In genomic region chr1:234479310-234479559, GRCh38 we compare ENCODE assay signal across 7 cellular contexts. TPM values are rescaled to one million over a fixed set of nuclear protein-coding genes. Genes with fewer than 3 reads are reported as not detected.
A peak's percentile ranks its signal among the peaks of the same experiment; 100 is the strongest.
DNase-seq lines count a peak whose midpoint lies in the region; ATAC-seq and TF ChIP-seq lines count a peak whose summit lies in the region.

No MANE protein-coding gene starts in this region.

- H3K4me3 ChIP-seq in iPS-18c (ENCODE audit: insufficient read depth, low read depth, low read length): peak overlapping the region; percentile 80; the same call in 1 of the 2 replicates
- H3K4me3 ChIP-seq in stomach: peak overlapping the region; percentile 76 to 95 (median 80)

- H3K36me3 ChIP-seq in stomach: no peaks in the 10 kb centered on the region

- no peak for TF ChIP-seq POLR2A in stomach (IDR thresholded peaks at IDR 0.05)

- peak overlapping the region; percentile 81 to 99 (median 97) for H3K27ac ChIP-seq in stomach

- ATAC-seq in GM18909 (IDR thresholded peaks at IDR 0.05; ENCODE audit: poor library complexity, unreplicated experiment): no peak

- POLR2A ChIA-PET in activated CD4-positive, alpha-beta memory T cell treated with anti-CD3 and anti-CD28 coated beads, Interleukin-2, amount 10 ng/mL, durations not matched to agents 7 days and 5 days (lab: Charles Lee): interaction anchor here (0.8 to 3.7 kb wide), 12 partner anchors 12 to 1026 kb away, joined by 3 to 21 read pairs (median 4); partner anchors contain the start of genes ARID4B, B3GALNT2, COA6 and GGPS1

- H3K36me3 Mint-ChIP-seq in HFFc6 (ENCODE audit: low read depth): no peaks in the 10 kb centered on the region
- peaks cover 4% of the 10 kb centered on the region for H3K36me3 Mint-ChIP-seq in activated CD4-positive, alpha-beta memory T cell treated with anti-CD3 and anti-CD28 coated beads, Interleukin-2, amount 10 ng/mL, durations not matched to agents 7 days and 5 days (ENCODE audit: low read depth)

- peaks cover 14 to 35% (median 18%) of the 10 kb centered on the region in 4 donors for H3K4me1 ChIP-seq in stomach

- TF ChIP-seq EP300 in stomach (IDR thresholded peaks at IDR 0.05): no peak

- peaks cover 2% of the 10 kb centered on the region for H3K27me3 Mint-ChIP-seq in HFFc6 (ENCODE audit: insufficient read depth)
- peaks cover 10% of the 10 kb centered on the region for H3K27me3 Mint-ChIP-seq in activated CD4-positive, alpha-beta memory T cell treated with anti-CD3 and anti-CD28 coated beads, Interleukin-2, amount 10 ng/mL, durations not matched to agents 7 days and 5 days

- intact Hi-C loops in stomach (cut with DNase I; ENCODE audit: low total_unique reads): no loop called here

- TF ChIP-seq CTCF in HFFc6 (IDR thresholded peaks at IDR 0.05): no peak
- no peak for TF ChIP-seq CTCF in stomach (IDR thresholded peaks at IDR 0.05)

- CTCF ChIA-PET in activated CD4-positive, alpha-beta memory T cell treated with anti-CD3 and anti-CD28 coated beads, Interleukin-2, amount 10 ng/mL, durations not matched to agents 7 days and 5 days (lab: Charles Lee): interaction anchor here (1.1 to 1.4 kb wide), 2 partner anchors 152 to 938 kb away, joined by 3 read pairs; no protein-coding TSS in a partner anchor

- no peaks in the 10 kb centered on the region for H3K27me3 ChIP-seq in stomach

- H3K9me3 ChIP-seq in iPS-18c (ENCODE audit: control insufficient read depth, insufficient read depth, low read length): no peaks in the 10 kb centered on the region
- no peaks in the 10 kb centered on the region for H3K9me3 ChIP-seq in stomach

- peak overlapping the region; percentile 69 for H3K4me3 Mint-ChIP-seq in HFFc6
- H3K4me3 Mint-ChIP-seq in activated CD4-positive, alpha-beta memory T cell treated with anti-CD3 and anti-CD28 coated beads, Interleukin-2, amount 10 ng/mL, durations not matched to agents 7 days and 5 days: peak overlapping the region; percentile 61

- H3K27ac Mint-ChIP-seq in HFFc6: no peak overlapping the region
- H3K27ac Mint-ChIP-seq in activated CD4-positive, alpha-beta memory T cell treated with anti-CD3 and anti-CD28 coated beads, Interleukin-2, amount 10 ng/mL, durations not matched to agents 7 days and 5 days: no peak overlapping the region

- peaks cover 30% of the 10 kb centered on the region for H3K4me1 Mint-ChIP-seq in HFFc6 (ENCODE audit: low read depth)
- H3K4me1 Mint-ChIP-seq in activated CD4-positive, alpha-beta memory T cell treated with anti-CD3 and anti-CD28 coated beads, Interleukin-2, amount 10 ng/mL, durations not matched to agents 7 days and 5 days: peaks cover 33% of the 10 kb centered on the region

- no peak for DNase-seq in HFFc6
- DNase-seq in activated CD4-positive, alpha-beta memory T cell treated with anti-CD3 and anti-CD28 coated beads, Interleukin-2, amount 10 ng/mL, durations not matched to agents 7 days and 5 days: no peak
- no peak for DNase-seq in stomach
- no peak for DNase-seq in DMS 273 treated with DMSO at 0.1 percent for 48 hours (lab: John Stamatoyannopoulos, UW)
- DNase-seq in COR-L47 (lab: John Stamatoyannopoulos, UW): no peak

- H3K9me3 Mint-ChIP-seq in HFFc6: no peaks in the 10 kb centered on the region
- H3K9me3 Mint-ChIP-seq in activated CD4-positive, alpha-beta memory T cell treated with anti-CD3 and anti-CD28 coated beads, Interleukin-2, amount 10 ng/mL, durations not matched to agents 7 days and 5 days: no peaks in the 10 kb centered on the region

- WGBS in stomach, 5 donors: 4 to 18% (median 12%) methylated on average over 5 of the region's 5 CpGs

RNA-seq across cellular contexts. Expression of gene TARBP1, which starts 0.3 kb away (rescaled TPM):
- 10 to 100 TPM in 4 of 6 experiments, 1 to 10 TPM in 2; 8.1 to 12.8 (median 11.0) TPM for total RNA-seq in HFFc6 (2021; fragmentation: NEBNext Ultra II Directional; extraction: Animal tissue kit (Norgen Biotek cat#: 25700))
- 10 to 100 TPM; 24.8 to 25.0 TPM for total RNA-seq in activated CD4-positive, alpha-beta memory T cell treated with anti-CD3 and anti-CD28 coated beads, Interleukin-2, amount 10 ng/mL, durations not matched to agents 7 days and 5 days
- 10 to 100 TPM; 14.0 to 63.2 (median 53.9) TPM for total RNA-seq in stomach
- polyA plus RNA-seq in stomach: 10 to 100 TPM in 1 of 3 donors, 1 to 10 TPM in 2; 5.7 to 34.7 (median 9.0) TPM
